In the genomic region with DNA sequence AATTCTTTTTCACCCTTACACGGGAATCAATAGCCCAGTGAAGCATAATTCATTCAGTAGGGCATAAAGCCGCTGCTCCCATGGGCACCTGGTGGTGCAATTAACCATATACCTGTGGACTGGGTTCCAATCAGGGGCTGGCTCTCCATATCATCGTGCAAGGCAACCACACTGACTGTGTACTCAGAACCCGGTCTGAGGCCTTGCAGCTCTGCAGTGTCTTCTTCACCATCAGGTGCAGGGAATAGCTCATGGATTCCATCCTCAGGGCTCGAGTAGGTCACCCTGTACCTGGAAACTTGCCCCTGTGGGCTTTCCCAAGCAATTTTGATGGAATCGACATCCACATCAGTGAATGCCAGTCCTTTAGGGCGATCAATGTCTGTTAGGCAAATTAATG, we compare ENCODE assay signal across 19 cellular contexts.
"Had no signal": no experiment of that assay in that cellular context is flagged by ENCODE, and none has a peak within 500 bp of the region (broad histone marks: within the 10 kb centered on the region; RNA-seq: fewer than 3 reads in every experiment).

No MANE protein-coding gene starts in this region.

- H3K27ac ChIP-seq: esophagus squamous epithelium, foreskin keratinocyte, sigmoid colon, skin epidermis, stomach had no signal

- H3K27me3 Mint-ChIP-seq: central memory CD8-positive, alpha-beta T cell; dendritic cell treated with granulocyte-macrophage colony-stimulating factor and Interleukin-4, amounts not matched to agents 40 ng/mL and 50 ng/mL, for 4 days; naive thymus-derived CD8-positive, alpha-beta T cell had no signal

- DNase-seq: esophagus squamous epithelium; foreskin keratinocyte; immature natural killer cell; left cardiac atrium; left ventricle myocardium superior; mucosa of descending colon; naive thymus-derived CD8-positive, alpha-beta T cell; occipital lobe; sigmoid colon; stimulated activated CD4-positive, alpha-beta T cell treated with anti-CD3 and anti-CD28 coated beads, Interleukin-12 subunit alpha, Interleukin-12 subunit beta, amount 100 ng/mL, for 4 hours; stimulated activated naive CD4-positive, alpha-beta T cell; stomach; substantia nigra; trophoblast cell had no signal

- H3K9me3 Mint-ChIP-seq: central memory CD8-positive, alpha-beta T cell; dendritic cell treated with granulocyte-macrophage colony-stimulating factor and Interleukin-4, amounts not matched to agents 40 ng/mL and 50 ng/mL, for 4 days; immature natural killer cell; naive thymus-derived CD8-positive, alpha-beta T cell had no signal

- H3K4me1 ChIP-seq: esophagus squamous epithelium, foreskin keratinocyte, sigmoid colon, stomach had no signal

- H3K27me3 ChIP-seq: esophagus squamous epithelium, foreskin keratinocyte, sigmoid colon, stomach had no signal

- H3K4me3 ChIP-seq: esophagus squamous epithelium, lung, mucosa of descending colon, sigmoid colon, skin epidermis, stomach, thoracic aorta had no signal

- H3K4me3 Mint-ChIP-seq: central memory CD8-positive, alpha-beta T cell; dendritic cell treated with granulocyte-macrophage colony-stimulating factor and Interleukin-4, amounts not matched to agents 40 ng/mL and 50 ng/mL, for 4 days; immature natural killer cell; naive thymus-derived CD8-positive, alpha-beta T cell had no signal

- H3K9me3 ChIP-seq: esophagus squamous epithelium, mucosa of descending colon, sigmoid colon, stomach, thoracic aorta had no signal

- H3K27ac Mint-ChIP-seq: dendritic cell treated with granulocyte-macrophage colony-stimulating factor and Interleukin-4, amounts not matched to agents 40 ng/mL and 50 ng/mL, for 4 days; immature natural killer cell had no signal

- H3K36me3 Mint-ChIP-seq: immature natural killer cell had no signal

- H3K4me1 Mint-ChIP-seq: central memory CD8-positive, alpha-beta T cell; immature natural killer cell; naive thymus-derived CD8-positive, alpha-beta T cell had no signal
